ENCODE assay signal across 9 cellular contexts in genomic region chr22:39518124-39518786, GRCh38. TPM values are rescaled to one million over a fixed set of nuclear protein-coding genes. Genes with fewer than 3 reads are reported as not detected.
A peak's percentile ranks its signal among the peaks of the same experiment; 100 is the strongest.
DNase-seq lines count a peak whose midpoint lies in the region; ATAC-seq and TF ChIP-seq lines count a peak whose summit lies in the region.
"Had no signal": no experiment of that assay in that cellular context is flagged by ENCODE, and none has a peak within 500 bp of the region (broad histone marks: within the 10 kb centered on the region; RNA-seq: fewer than 3 reads in every experiment).

No MANE protein-coding gene starts in this region.

- H3K4me1 ChIP-seq in CD4-positive, CD25-positive, alpha-beta regulatory T cell (ENCODE audit: control insufficient read depth, insufficient read depth, low read length, poor library complexity, severe bottlenecking), result peaks cover 32% of the 10 kb centered on the region
- H3K4me1 ChIP-seq in HUES6 (ENCODE audit: control insufficient read depth, insufficient read depth, low read length) (peaks cover 11% of the 10 kb centered on the region), muscle layer of colon (ENCODE audit: insufficient read depth, low read length) (peaks cover 31% of the 10 kb centered on the region), vagina (peaks cover 31% of the 10 kb centered on the region)

- peaks cover 39% of the 10 kb centered on the region for H3K36me3 Mint-ChIP-seq in CD4-positive, CD25-positive, alpha-beta regulatory T cell
- peaks cover 53% of the 10 kb centered on the region for H3K36me3 Mint-ChIP-seq in brain

- no peaks in the 10 kb centered on the region for H3K27me3 ChIP-seq in CD4-positive, CD25-positive, alpha-beta regulatory T cell (ENCODE audit: control insufficient read depth, insufficient read depth, low read length)
- H3K27me3 ChIP-seq in HUES6 (ENCODE audit: control insufficient read depth, insufficient read depth, low read length) (peaks cover 11% of the 10 kb centered on the region), muscle layer of colon (ENCODE audit: control insufficient read depth in 1 of 2, insufficient read depth in 2 of 2, low read length in 2 of 2) (no peaks in the 10 kb centered on the region), vagina (no peaks in the 10 kb centered on the region)
- H3K27me3 ChIP-seq: neutrophil had no signal

- H3K4me1 Mint-ChIP-seq in CD4-positive, CD25-positive, alpha-beta regulatory T cell, result peaks cover 10 to 47% (median 34%) of the 10 kb centered on the region in 4 donors
- peaks cover 39% of the 10 kb centered on the region for H3K4me1 Mint-ChIP-seq in brain

- intact Hi-C loops in vagina (cut with DNase I), result loop anchor here (10.0 kb wide), 1 partner anchor 113 kb away; no protein-coding TSS in a partner anchor

- ATAC-seq in CD4-positive, CD25-positive, alpha-beta regulatory T cell (ENCODE audit: low read depth in 2 of 2), result no peak

- no peak for DNase-seq in CD4-positive, CD25-positive, alpha-beta regulatory T cell
- no peak for DNase-seq in dermis blood vessel endothelial cell
- no peak for DNase-seq in effector CD4-positive, alpha-beta T cell
- no peak for DNase-seq in activated CD8-positive, alpha-beta memory T cell treated with anti-CD3 and anti-CD28 coated beads, Interleukin-2, amount 50 U/mL, for 48 hours
- DNase-seq in vagina (ENCODE audit: extremely low spot score in 2 of 2), result no peak

- H3K27ac ChIP-seq in CD4-positive, CD25-positive, alpha-beta regulatory T cell (ENCODE audit: insufficient read depth, low read length, poor library complexity, severe bottlenecking), result no peak overlapping the region
- H3K27ac ChIP-seq in HUES6 (ENCODE audit: low read depth, low read length) (no peak overlapping the region), muscle layer of colon (ENCODE audit: low read depth, low read length) (peak overlapping the region; percentile 100), vagina (no peak overlapping the region)

- no peaks in the 10 kb centered on the region for H3K9me3 ChIP-seq in CD4-positive, CD25-positive, alpha-beta regulatory T cell (ENCODE audit: control insufficient read depth in 2 of 2, low read length in 2 of 2)
- H3K9me3 ChIP-seq in HUES6 (ENCODE audit: control insufficient read depth, insufficient read depth, low read depth, low read length), result no peaks in the 10 kb centered on the region
- no peaks in the 10 kb centered on the region for H3K9me3 ChIP-seq in muscle layer of colon (ENCODE audit: low read length)
- no peaks in the 10 kb centered on the region for H3K9me3 ChIP-seq in vagina
- H3K9me3 ChIP-seq: neutrophil had no signal

- peaks cover 0 to 6% (median 0%) of the 10 kb centered on the region in 7 donors for H3K9me3 Mint-ChIP-seq in CD4-positive, CD25-positive, alpha-beta regulatory T cell
- peaks cover 0 to 8% (median 3%) of the 10 kb centered on the region in 5 experiments for H3K9me3 Mint-ChIP-seq in brain

- H3K4me3 Mint-ChIP-seq in CD4-positive, CD25-positive, alpha-beta regulatory T cell, result peak overlapping the region; percentile 91 to 96 (median 96)
- peak overlapping the region; percentile 93 to 99 (median 96) for H3K4me3 Mint-ChIP-seq in brain

- peaks cover 6% of the 10 kb centered on the region for H3K27me3 Mint-ChIP-seq in CD4-positive, CD25-positive, alpha-beta regulatory T cell
- peaks cover 16% of the 10 kb centered on the region for H3K27me3 Mint-ChIP-seq in brain

- TF ChIP-seq CTCF in brain (conservative IDR thresholded peaks at IDR 0.05) (no peak), vagina (IDR thresholded peaks at IDR 0.05) (no peak)

- no peak overlapping the region for H3K4me3 ChIP-seq in CD4-positive, CD25-positive, alpha-beta regulatory T cell (ENCODE audit: low read depth, low read length)
- H3K4me3 ChIP-seq in HUES6 (ENCODE audit: low read depth, low read length) (peak overlapping the region; percentile 80), muscle layer of colon (ENCODE audit: low read depth in 1 of 2, low read length in 2 of 2) (no peak overlapping the region), vagina (no peak overlapping the region)

- peaks cover 44% of the 10 kb centered on the region for H3K36me3 ChIP-seq in CD4-positive, CD25-positive, alpha-beta regulatory T cell (ENCODE audit: control insufficient read depth, insufficient read depth, low read length)
- peaks cover 61% of the 10 kb centered on the region for H3K36me3 ChIP-seq in HUES6 (ENCODE audit: control insufficient read depth, insufficient read depth, low read length)
- H3K36me3 ChIP-seq in muscle layer of colon (ENCODE audit: insufficient read depth, low read length), result peaks cover 49% of the 10 kb centered on the region
- peaks cover 0 to 33% of the 10 kb centered on the region in 2 donors for H3K36me3 ChIP-seq in vagina

- H3K9ac ChIP-seq in HUES6 (ENCODE audit: low read length), result no peak overlapping the region
- no peak overlapping the region for H3K9ac ChIP-seq in muscle layer of colon (ENCODE audit: low read length)

- peak overlapping the region in 1 of 3 donors; percentile 52 for H3K27ac Mint-ChIP-seq in CD4-positive, CD25-positive, alpha-beta regulatory T cell
- peak overlapping the region; percentile 99 to 100 (median 100) for H3K27ac Mint-ChIP-seq in brain

- no peak for TF ChIP-seq POLR2A in vagina (IDR thresholded peaks at IDR 0.05)

RNA-seq across cellular contexts. Expression of gene ATF4, which starts 2.1 kb away (rescaled TPM):
- total RNA-seq in CD4-positive, CD25-positive, alpha-beta regulatory T cell, result 246 TPM
- polyA plus RNA-seq in CD4-positive, CD25-positive, alpha-beta regulatory T cell, result 10 to 100 TPM; 58.2 to 75.2 (median 69.1) TPM
- polyA plus RNA-seq in brain (ENCODE audit: insufficient read depth, low read depth, low replicate concordance), result 435 TPM
- 150 and 159 TPM in 2 replicates for total RNA-seq in dermis blood vessel endothelial cell
- total RNA-seq in vagina, result 246 TPM

RNA-seq across cellular contexts. Expression of gene RPS19BP1, which starts 14.3 kb away (rescaled TPM):
- 42.9 TPM for total RNA-seq in CD4-positive, CD25-positive, alpha-beta regulatory T cell
- polyA plus RNA-seq in CD4-positive, CD25-positive, alpha-beta regulatory T cell, result 100 to 1,000 TPM; 102 to 117 (median 110) TPM
- 116 TPM for polyA plus RNA-seq in brain (ENCODE audit: insufficient read depth, low read depth, low replicate concordance)
- total RNA-seq in dermis blood vessel endothelial cell (52.8 and 74.2 TPM in 2 replicates), vagina (107 TPM)

RNA-seq across cellular contexts. Expression of gene MIEF1, which starts 16.2 kb away (rescaled TPM):
- 16.0 TPM for total RNA-seq in CD4-positive, CD25-positive, alpha-beta regulatory T cell
- polyA plus RNA-seq in CD4-positive, CD25-positive, alpha-beta regulatory T cell, result 10 to 100 TPM; 24.0 to 39.8 (median 29.8) TPM
- 22.5 TPM for polyA plus RNA-seq in brain (ENCODE audit: insufficient read depth, low read depth, low replicate concordance)
- total RNA-seq in dermis blood vessel endothelial cell, result 19.4 and 26.5 TPM in 2 replicates
- total RNA-seq in vagina, result 18.9 TPM

RNA-seq across cellular contexts. Expression of gene CACNA1I, which starts 52.3 kb away (rescaled TPM):
- 10.6 TPM for total RNA-seq in CD4-positive, CD25-positive, alpha-beta regulatory T cell
- polyA plus RNA-seq in CD4-positive, CD25-positive, alpha-beta regulatory T cell, result under 1 TPM; 0.06 to 0.45 (median 0.30) TPM
- polyA plus RNA-seq in brain (ENCODE audit: insufficient read depth, low read depth, low replicate concordance), result 2.2 TPM
- total RNA-seq in dermis blood vessel endothelial cell (not detected in 2 replicates), vagina (1.2 TPM)
